Comparison of ENCODE assay signal across 1 cellular context in the genomic region with DNA sequence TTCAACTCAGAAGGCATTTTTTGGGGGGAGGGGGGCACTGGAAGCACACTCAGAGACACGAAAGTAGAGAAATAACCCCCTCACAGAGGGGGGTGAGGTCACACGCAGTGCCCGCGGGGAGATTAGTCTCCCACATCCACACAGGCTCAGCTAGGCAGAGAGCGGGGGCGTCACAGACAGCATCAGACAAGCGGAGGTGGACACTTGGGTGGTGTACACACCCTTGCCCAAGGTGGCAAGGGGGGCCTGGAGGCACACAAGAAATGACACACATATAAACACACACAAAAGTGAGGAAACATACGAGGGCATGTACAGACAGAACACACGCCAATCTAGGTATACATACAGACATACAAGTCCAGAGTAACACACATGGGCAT.
TF ChIP-seq lines count a peak whose summit lies in the region.

No MANE protein-coding gene starts in this region.

TF ChIP-seq in WTC11, 78 proteins besides CTCF, POLR2A, EP300 and RAD21 (continued from another document):
- TF ChIP-seq, protein P1, sequence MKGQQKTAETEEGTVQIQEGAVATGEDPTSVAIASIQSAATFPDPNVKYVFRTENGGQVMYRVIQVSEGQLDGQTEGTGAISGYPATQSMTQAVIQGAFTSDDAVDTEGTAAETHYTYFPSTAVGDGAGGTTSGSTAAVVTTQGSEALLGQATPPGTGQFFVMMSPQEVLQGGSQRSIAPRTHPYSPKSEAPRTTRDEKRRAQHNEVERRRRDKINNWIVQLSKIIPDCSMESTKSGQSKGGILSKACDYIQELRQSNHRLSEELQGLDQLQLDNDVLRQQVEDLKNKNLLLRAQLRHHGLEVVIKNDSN (CRISPR knock-in tag; IDR thresholded peaks at IDR 0.05) = no peak
- TF ChIP-seq, protein P2, sequence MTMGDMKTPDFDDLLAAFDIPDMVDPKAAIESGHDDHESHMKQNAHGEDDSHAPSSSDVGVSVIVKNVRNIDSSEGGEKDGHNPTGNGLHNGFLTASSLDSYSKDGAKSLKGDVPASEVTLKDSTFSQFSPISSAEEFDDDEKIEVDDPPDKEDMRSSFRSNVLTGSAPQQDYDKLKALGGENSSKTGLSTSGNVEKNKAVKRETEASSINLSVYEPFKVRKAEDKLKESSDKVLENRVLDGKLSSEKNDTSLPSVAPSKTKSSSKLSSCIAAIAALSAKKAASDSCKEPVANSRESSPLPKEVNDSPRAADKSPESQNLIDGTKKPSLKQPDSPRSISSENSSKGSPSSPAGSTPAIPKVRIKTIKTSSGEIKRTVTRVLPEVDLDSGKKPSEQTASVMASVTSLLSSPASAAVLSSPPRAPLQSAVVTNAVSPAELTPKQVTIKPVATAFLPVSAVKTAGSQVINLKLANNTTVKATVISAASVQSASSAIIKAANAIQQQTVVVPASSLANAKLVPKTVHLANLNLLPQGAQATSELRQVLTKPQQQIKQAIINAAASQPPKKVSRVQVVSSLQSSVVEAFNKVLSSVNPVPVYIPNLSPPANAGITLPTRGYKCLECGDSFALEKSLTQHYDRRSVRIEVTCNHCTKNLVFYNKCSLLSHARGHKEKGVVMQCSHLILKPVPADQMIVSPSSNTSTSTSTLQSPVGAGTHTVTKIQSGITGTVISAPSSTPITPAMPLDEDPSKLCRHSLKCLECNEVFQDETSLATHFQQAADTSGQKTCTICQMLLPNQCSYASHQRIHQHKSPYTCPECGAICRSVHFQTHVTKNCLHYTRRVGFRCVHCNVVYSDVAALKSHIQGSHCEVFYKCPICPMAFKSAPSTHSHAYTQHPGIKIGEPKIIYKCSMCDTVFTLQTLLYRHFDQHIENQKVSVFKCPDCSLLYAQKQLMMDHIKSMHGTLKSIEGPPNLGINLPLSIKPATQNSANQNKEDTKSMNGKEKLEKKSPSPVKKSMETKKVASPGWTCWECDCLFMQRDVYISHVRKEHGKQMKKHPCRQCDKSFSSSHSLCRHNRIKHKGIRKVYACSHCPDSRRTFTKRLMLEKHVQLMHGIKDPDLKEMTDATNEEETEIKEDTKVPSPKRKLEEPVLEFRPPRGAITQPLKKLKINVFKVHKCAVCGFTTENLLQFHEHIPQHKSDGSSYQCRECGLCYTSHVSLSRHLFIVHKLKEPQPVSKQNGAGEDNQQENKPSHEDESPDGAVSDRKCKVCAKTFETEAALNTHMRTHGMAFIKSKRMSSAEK (CRISPR knock-in tag; IDR thresholded peaks at IDR 0.05; ENCODE audit: borderline replicate concordance) = no peak
- TF ChIP-seq HMGA2 (CRISPR knock-in tag; IDR thresholded peaks at IDR 0.05) (no peak), CREB1 (CRISPR knock-in tag; IDR thresholded peaks at IDR 0.05) (no peak), TEAD1 (CRISPR knock-in tag; IDR thresholded peaks at IDR 0.05) (no peak), SMAD3 (CRISPR knock-in tag; IDR thresholded peaks at IDR 0.05; ENCODE audit: borderline replicate concordance) (no peak)
- TF ChIP-seq, protein P3, sequence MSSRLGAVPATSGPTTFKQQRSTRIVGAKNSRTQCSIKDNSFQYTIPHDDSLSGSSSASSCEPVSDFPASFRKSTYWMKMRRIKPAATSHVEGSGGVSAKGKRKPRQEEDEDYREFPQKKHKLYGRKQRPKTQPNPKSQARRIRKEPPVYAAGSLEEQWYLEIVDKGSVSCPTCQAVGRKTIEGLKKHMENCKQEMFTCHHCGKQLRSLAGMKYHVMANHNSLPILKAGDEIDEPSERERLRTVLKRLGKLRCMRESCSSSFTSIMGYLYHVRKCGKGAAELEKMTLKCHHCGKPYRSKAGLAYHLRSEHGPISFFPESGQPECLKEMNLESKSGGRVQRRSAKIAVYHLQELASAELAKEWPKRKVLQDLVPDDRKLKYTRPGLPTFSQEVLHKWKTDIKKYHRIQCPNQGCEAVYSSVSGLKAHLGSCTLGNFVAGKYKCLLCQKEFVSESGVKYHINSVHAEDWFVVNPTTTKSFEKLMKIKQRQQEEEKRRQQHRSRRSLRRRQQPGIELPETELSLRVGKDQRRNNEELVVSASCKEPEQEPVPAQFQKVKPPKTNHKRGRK (CRISPR knock-in tag; IDR thresholded peaks at IDR 0.05; ENCODE audit: borderline replicate concordance) = no peak
